In the genomic region with DNA sequence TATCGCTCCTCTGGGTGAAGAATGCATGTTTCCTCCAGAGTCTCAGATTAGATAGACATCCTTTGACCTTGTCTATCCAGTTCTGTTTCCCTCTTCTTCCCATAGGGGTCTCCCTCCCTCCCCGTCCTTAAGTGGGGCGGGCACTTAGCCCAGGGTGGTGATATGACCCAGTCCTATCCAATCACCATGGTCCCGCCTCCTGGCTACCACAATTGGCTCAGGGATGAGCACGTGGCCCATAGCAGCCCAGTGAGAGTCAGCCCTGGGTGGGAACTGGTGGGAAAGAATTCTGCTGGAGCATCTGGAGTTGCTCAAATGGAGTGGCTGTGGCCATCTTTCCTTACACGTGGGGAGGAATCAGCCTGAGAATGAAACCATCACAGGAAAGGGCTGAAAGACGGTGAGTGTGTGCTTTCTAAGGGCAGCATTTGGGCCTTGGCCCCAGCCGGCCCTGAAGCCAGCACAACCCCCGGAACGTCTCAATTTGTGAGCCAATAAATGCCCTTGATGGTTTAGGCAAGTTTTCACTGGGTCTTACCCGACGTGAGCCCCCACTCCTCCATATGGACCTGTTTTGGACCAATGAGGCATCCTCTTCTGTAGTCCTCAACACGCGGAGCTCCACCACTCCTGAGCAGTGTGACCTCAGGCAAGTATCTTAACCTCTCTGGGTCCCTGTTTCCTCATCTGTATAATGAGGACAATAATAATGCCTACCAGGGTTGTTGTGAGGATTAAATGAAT, we compare ENCODE assay signal across 1 cellular context.
A peak's percentile ranks its signal among the peaks of the same experiment; 100 is the strongest.
TF ChIP-seq lines count a peak whose summit lies in the region.

No MANE protein-coding gene starts in this region.

TF ChIP-seq in HEK293, 187 proteins besides CTCF, POLR2A, EP300 and RAD21 (continued from another document and continues in another):
- TF ChIP-seq, protein P1, sequence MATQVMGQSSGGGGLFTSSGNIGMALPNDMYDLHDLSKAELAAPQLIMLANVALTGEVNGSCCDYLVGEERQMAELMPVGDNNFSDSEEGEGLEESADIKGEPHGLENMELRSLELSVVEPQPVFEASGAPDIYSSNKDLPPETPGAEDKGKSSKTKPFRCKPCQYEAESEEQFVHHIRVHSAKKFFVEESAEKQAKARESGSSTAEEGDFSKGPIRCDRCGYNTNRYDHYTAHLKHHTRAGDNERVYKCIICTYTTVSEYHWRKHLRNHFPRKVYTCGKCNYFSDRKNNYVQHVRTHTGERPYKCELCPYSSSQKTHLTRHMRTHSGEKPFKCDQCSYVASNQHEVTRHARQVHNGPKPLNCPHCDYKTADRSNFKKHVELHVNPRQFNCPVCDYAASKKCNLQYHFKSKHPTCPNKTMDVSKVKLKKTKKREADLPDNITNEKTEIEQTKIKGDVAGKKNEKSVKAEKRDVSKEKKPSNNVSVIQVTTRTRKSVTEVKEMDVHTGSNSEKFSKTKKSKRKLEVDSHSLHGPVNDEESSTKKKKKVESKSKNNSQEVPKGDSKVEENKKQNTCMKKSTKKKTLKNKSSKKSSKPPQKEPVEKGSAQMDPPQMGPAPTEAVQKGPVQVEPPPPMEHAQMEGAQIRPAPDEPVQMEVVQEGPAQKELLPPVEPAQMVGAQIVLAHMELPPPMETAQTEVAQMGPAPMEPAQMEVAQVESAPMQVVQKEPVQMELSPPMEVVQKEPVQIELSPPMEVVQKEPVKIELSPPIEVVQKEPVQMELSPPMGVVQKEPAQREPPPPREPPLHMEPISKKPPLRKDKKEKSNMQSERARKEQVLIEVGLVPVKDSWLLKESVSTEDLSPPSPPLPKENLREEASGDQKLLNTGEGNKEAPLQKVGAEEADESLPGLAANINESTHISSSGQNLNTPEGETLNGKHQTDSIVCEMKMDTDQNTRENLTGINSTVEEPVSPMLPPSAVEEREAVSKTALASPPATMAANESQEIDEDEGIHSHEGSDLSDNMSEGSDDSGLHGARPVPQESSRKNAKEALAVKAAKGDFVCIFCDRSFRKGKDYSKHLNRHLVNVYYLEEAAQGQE (tag by site-specific recombination; IDR thresholded peaks at IDR 0.05), result no peak
- no peak for TF ChIP-seq ZNF423 (tag by site-specific recombination; IDR thresholded peaks at IDR 0.05)
- TF ChIP-seq ZNF585B (tag by site-specific recombination; IDR thresholded peaks at IDR 0.05), result no peak
- TF ChIP-seq ZFP37 (tag by site-specific recombination; IDR thresholded peaks at IDR 0.05), result no peak
- TF ChIP-seq GLIS2 (tag by site-specific recombination; IDR thresholded peaks at IDR 0.05), result peak; percentile 80
- no peak; the same call in 1 of the 2 replicates for TF ChIP-seq ZNF600 (tag by site-specific recombination; IDR thresholded peaks at IDR 0.05)
- 0 out of 2 replicates have a peak, but pooled peaks have one; percentile 24 for TF ChIP-seq MZF1 (tag by site-specific recombination; IDR thresholded peaks at IDR 0.05; ENCODE audit: borderline replicate concordance)
- no peak for TF ChIP-seq ZNF530 (tag by site-specific recombination; IDR thresholded peaks at IDR 0.05; ENCODE audit: low read depth)
- TF ChIP-seq ZNF266 (tag by site-specific recombination; IDR thresholded peaks at IDR 0.05; ENCODE audit: low read depth), result no peak
- TF ChIP-seq ZBTB48 (tag by site-specific recombination; IDR thresholded peaks at IDR 0.05), result no peak
- TF ChIP-seq, protein P2, sequence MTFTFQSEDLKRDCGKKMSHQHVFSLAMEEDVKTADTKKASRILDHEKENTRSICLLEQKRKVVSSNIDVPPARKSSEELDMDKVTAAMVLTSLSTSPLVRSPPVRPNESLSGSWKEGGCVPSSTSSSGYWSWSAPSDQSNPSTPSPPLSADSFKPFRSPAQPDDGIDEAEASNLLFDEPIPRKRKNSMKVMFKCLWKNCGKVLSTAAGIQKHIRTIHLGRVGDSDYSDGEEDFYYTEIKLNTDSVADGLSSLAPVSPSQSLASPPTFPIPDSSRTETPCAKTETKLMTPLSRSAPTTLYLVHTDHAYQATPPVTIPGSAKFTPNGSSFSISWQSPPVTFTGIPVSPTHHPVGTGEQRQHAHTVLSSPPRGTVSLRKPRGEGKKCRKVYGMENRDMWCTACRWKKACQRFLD (tag by site-specific recombination; IDR thresholded peaks at IDR 0.05), result no peak
- no peak for TF ChIP-seq ZNF140 (tag by site-specific recombination; IDR thresholded peaks at IDR 0.05)
- 0 out of 2 replicates have a peak, but pooled peaks have one; percentile 34 for TF ChIP-seq SCRT2 (tag by site-specific recombination; IDR thresholded peaks at IDR 0.05)
- no peak for TF ChIP-seq GLI2 (tag by site-specific recombination; IDR thresholded peaks at IDR 0.05; ENCODE audit: borderline replicate concordance, low read depth)
- TF ChIP-seq, protein P3, sequence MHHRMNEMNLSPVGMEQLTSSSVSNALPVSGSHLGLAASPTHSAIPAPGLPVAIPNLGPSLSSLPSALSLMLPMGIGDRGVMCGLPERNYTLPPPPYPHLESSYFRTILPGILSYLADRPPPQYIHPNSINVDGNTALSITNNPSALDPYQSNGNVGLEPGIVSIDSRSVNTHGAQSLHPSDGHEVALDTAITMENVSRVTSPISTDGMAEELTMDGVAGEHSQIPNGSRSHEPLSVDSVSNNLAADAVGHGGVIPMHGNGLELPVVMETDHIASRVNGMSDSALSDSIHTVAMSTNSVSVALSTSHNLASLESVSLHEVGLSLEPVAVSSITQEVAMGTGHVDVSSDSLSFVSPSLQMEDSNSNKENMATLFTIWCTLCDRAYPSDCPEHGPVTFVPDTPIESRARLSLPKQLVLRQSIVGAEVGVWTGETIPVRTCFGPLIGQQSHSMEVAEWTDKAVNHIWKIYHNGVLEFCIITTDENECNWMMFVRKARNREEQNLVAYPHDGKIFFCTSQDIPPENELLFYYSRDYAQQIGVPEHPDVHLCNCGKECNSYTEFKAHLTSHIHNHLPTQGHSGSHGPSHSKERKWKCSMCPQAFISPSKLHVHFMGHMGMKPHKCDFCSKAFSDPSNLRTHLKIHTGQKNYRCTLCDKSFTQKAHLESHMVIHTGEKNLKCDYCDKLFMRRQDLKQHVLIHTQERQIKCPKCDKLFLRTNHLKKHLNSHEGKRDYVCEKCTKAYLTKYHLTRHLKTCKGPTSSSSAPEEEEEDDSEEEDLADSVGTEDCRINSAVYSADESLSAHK (tag by site-specific recombination; IDR thresholded peaks at IDR 0.05), result 0 out of 2 replicates have a peak, but pooled peaks have one; percentile 21
- TF ChIP-seq ZNF23 (tag by site-specific recombination; IDR thresholded peaks at IDR 0.05; ENCODE audit: borderline replicate concordance), result no peak
- peak; percentile 54; the same call in 1 of the 2 replicates for TF ChIP-seq ZNF184 (tag by site-specific recombination; IDR thresholded peaks at IDR 0.05)
- TF ChIP-seq ZNF426 (tag by site-specific recombination; IDR thresholded peaks at IDR 0.05), result no peak
- TF ChIP-seq ZNF366 (tag by site-specific recombination; conservative IDR thresholded peaks at IDR 0.05), result peak; percentile 78
- no peak for TF ChIP-seq ZNF311 (tag by site-specific recombination; IDR thresholded peaks at IDR 0.05; ENCODE audit: borderline replicate concordance)
- TF ChIP-seq ZXDB (tag by site-specific recombination; IDR thresholded peaks at IDR 0.05), result peak; percentile 49
- TF ChIP-seq, protein P4, sequence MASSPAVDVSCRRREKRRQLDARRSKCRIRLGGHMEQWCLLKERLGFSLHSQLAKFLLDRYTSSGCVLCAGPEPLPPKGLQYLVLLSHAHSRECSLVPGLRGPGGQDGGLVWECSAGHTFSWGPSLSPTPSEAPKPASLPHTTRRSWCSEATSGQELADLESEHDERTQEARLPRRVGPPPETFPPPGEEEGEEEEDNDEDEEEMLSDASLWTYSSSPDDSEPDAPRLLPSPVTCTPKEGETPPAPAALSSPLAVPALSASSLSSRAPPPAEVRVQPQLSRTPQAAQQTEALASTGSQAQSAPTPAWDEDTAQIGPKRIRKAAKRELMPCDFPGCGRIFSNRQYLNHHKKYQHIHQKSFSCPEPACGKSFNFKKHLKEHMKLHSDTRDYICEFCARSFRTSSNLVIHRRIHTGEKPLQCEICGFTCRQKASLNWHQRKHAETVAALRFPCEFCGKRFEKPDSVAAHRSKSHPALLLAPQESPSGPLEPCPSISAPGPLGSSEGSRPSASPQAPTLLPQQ (tag by site-specific recombination; IDR thresholded peaks at IDR 0.05), result no peak; the same call in 1 of the 2 replicates
- no peak for TF ChIP-seq ZNF629 (tag by site-specific recombination; IDR thresholded peaks at IDR 0.05)
- peak; percentile 90 for TF ChIP-seq YY1 (tag by site-specific recombination; IDR thresholded peaks at IDR 0.05)
- TF ChIP-seq ZNF350 (tag by site-specific recombination; IDR thresholded peaks at IDR 0.05), result no peak
- TF ChIP-seq ZNF548 (tag by site-specific recombination; IDR thresholded peaks at IDR 0.05), result no peak
- TF ChIP-seq, protein P5, sequence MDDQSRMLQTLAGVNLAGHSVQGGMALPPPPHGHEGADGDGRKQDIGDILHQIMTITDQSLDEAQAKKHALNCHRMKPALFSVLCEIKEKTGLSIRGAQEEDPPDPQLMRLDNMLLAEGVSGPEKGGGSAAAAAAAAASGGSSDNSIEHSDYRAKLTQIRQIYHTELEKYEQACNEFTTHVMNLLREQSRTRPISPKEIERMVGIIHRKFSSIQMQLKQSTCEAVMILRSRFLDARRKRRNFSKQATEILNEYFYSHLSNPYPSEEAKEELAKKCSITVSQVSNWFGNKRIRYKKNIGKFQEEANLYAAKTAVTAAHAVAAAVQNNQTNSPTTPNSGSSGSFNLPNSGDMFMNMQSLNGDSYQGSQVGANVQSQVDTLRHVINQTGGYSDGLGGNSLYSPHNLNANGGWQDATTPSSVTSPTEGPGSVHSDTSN (CRISPR knock-in tag; IDR thresholded peaks at IDR 0.05), result no peak
- no peak for TF ChIP-seq ZNF202 (tag by site-specific recombination; IDR thresholded peaks at IDR 0.05; ENCODE audit: borderline replicate concordance)
- TF ChIP-seq ZNF654 (tag by site-specific recombination; IDR thresholded peaks at IDR 0.05; ENCODE audit: low read depth), result no peak
- no peak for TF ChIP-seq SALL2 (tag by site-specific recombination; IDR thresholded peaks at IDR 0.05; ENCODE audit: borderline replicate concordance)
- TF ChIP-seq ZNF335 (tag by site-specific recombination; conservative IDR thresholded peaks at IDR 0.05), result peak; percentile 17; the same call in 1 of the 2 replicates
- no peak for TF ChIP-seq ZNF416 (tag by site-specific recombination; IDR thresholded peaks at IDR 0.05)
- no peak for TF ChIP-seq ZSCAN23 (tag by site-specific recombination; IDR thresholded peaks at IDR 0.05)
- TF ChIP-seq ZNF404 (tag by site-specific recombination; IDR thresholded peaks at IDR 0.05), result no peak
- TF ChIP-seq ZNF76 (tag by site-specific recombination; IDR thresholded peaks at IDR 0.05; ENCODE audit: borderline replicate concordance, low read depth), result no peak; the same call in 1 of the 2 replicates
- TF ChIP-seq SCRT1 (tag by site-specific recombination; IDR thresholded peaks at IDR 0.05; ENCODE audit: borderline replicate concordance), result no peak
- no peak for TF ChIP-seq ZNF626 (tag by site-specific recombination; IDR thresholded peaks at IDR 0.05)
- no peak for TF ChIP-seq ZNF211 (tag by site-specific recombination; IDR thresholded peaks at IDR 0.05; ENCODE audit: low read depth)
- peak; percentile 65; the same call in 1 of the 2 replicates for TF ChIP-seq ZNF341 (tag by site-specific recombination; IDR thresholded peaks at IDR 0.05; ENCODE audit: low read depth)
- TF ChIP-seq, protein P6, sequence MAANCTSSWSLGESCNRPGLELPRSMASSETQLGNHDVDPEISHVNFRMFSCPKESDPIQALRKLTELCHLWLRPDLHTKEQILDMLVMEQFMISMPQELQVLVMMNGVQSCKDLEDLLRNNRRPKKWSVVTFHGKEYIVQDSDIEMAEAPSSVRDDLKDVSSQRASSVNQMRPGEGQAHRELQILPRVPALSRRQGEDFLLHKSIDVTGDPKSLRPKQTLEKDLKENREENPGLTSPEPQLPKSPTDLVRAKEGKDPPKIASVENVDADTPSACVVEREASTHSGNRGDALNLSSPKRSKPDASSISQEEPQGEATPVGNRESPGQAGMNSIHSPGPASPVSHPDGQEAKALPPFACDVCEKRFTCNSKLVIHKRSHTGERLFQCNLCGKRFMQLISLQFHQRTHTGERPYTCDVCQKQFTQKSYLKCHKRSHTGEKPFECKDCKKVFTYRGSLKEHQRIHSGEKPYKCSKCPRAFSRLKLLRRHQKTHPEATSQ (tag by site-specific recombination; IDR thresholded peaks at IDR 0.05), result no peak
- TF ChIP-seq ZFP41 (tag by site-specific recombination; IDR thresholded peaks at IDR 0.05; ENCODE audit: borderline replicate concordance), result no peak
- TF ChIP-seq KLF9 (tag by site-specific recombination; IDR thresholded peaks at IDR 0.05; ENCODE audit: low read depth), result no peak
- TF ChIP-seq ZNF544 (tag by site-specific recombination; IDR thresholded peaks at IDR 0.05), result no peak
- peak; percentile 71 for TF ChIP-seq YY2 (tag by site-specific recombination; IDR thresholded peaks at IDR 0.05)
- TF ChIP-seq, protein P7, sequence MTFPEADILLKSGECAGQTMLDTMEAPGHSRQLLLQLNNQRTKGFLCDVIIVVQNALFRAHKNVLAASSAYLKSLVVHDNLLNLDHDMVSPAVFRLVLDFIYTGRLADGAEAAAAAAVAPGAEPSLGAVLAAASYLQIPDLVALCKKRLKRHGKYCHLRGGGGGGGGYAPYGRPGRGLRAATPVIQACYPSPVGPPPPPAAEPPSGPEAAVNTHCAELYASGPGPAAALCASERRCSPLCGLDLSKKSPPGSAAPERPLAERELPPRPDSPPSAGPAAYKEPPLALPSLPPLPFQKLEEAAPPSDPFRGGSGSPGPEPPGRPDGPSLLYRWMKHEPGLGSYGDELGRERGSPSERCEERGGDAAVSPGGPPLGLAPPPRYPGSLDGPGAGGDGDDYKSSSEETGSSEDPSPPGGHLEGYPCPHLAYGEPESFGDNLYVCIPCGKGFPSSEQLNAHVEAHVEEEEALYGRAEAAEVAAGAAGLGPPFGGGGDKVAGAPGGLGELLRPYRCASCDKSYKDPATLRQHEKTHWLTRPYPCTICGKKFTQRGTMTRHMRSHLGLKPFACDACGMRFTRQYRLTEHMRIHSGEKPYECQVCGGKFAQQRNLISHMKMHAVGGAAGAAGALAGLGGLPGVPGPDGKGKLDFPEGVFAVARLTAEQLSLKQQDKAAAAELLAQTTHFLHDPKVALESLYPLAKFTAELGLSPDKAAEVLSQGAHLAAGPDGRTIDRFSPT (tag by site-specific recombination; IDR thresholded peaks at IDR 0.05), result peak; percentile 89
- TF ChIP-seq, protein P8, sequence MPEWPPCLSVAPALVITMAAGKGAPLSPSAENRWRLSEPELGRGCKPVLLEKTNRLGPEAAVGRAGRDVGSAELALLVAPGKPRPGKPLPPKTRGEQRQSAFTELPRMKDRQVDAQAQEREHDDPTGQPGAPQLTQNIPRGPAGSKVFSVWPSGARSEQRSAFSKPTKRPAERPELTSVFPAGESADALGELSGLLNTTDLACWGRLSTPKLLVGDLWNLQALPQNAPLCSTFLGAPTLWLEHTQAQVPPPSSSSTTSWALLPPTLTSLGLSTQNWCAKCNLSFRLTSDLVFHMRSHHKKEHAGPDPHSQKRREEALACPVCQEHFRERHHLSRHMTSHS (tag by site-specific recombination; IDR thresholded peaks at IDR 0.05), result no peak
- peak; percentile 91 for TF ChIP-seq SP2 (tag by site-specific recombination; IDR thresholded peaks at IDR 0.05)
- TF ChIP-seq TRIM28 (IDR thresholded peaks at IDR 0.05; ENCODE audit: borderline replicate concordance, low read length), result 0 out of 2 replicates have a peak, but pooled peaks have one; percentile 15
- peak; percentile 99 for TF ChIP-seq ZNF394 (tag by site-specific recombination; IDR thresholded peaks at IDR 0.05; ENCODE audit: borderline replicate concordance)
